1 cellular context compared by ENCODE assay signal in the genomic region with DNA sequence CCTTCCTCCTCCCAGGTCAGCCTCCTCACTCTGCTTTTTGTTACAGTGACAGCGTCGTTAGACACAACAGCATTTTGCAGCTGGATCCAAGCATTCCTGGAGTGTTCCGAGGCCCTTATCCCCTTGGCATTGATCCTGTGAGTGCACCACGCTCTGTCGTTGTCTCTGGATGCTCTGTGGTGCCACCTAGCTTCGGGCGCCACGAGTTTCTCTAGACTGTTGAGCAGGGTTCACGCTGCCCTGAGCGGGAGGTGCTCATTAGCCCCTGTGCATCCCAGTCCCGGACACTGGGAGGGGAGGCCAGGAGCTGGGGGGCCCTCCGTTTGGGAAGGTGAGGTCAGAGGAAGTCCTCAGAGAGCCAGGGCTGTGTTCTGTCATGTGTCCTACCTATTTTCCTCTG.
TF ChIP-seq lines count a peak whose summit lies in the region.

No MANE protein-coding gene starts in this region.

TF ChIP-seq in SK-N-SH treated with all-trans-retinoic acid at 6 μM for 48 hours, 23 proteins besides CTCF, POLR2A, EP300 and RAD21 (continued from another document):
- TF ChIP-seq, protein P1, sequence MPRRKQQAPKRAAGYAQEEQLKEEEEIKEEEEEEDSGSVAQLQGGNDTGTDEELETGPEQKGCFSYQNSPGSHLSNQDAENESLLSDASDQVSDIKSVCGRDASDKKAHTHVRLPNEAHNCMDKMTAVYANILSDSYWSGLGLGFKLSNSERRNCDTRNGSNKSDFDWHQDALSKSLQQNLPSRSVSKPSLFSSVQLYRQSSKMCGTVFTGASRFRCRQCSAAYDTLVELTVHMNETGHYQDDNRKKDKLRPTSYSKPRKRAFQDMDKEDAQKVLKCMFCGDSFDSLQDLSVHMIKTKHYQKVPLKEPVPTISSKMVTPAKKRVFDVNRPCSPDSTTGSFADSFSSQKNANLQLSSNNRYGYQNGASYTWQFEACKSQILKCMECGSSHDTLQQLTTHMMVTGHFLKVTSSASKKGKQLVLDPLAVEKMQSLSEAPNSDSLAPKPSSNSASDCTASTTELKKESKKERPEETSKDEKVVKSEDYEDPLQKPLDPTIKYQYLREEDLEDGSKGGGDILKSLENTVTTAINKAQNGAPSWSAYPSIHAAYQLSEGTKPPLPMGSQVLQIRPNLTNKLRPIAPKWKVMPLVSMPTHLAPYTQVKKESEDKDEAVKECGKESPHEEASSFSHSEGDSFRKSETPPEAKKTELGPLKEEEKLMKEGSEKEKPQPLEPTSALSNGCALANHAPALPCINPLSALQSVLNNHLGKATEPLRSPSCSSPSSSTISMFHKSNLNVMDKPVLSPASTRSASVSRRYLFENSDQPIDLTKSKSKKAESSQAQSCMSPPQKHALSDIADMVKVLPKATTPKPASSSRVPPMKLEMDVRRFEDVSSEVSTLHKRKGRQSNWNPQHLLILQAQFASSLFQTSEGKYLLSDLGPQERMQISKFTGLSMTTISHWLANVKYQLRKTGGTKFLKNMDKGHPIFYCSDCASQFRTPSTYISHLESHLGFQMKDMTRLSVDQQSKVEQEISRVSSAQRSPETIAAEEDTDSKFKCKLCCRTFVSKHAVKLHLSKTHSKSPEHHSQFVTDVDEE (CRISPR knock-in tag; IDR thresholded peaks at IDR 0.05), result no peak
- TF ChIP-seq GLIS3 (CRISPR knock-in tag; IDR thresholded peaks at IDR 0.05), result no peak
TF ChIP-seq in SK-N-SH treated with all-trans-retinoic acid at 6 μM for 48 hours: peak in this region for 0.
